Comparison of ENCODE assay signal across 15 cellular contexts in the genomic region with DNA sequence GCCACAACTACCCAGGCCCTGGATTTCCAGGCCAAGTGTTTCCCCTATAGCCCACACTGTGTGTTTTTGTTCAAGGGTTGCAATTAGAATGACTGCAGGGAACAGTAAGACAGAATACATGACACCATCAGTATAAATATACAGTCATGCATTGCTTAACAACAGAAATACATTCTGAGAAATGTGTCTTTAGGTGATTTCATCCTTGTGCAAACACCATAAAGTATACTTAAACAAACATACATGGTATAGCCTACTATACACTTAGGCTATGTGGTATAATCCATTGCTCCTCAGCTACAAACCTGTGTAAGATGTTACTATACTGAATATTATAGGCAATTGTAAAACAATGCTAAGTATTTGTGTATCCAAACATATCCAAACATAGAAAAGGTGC. TPM values are rescaled to one million over a fixed set of nuclear protein-coding genes. Genes with fewer than 3 reads are reported as not detected.
A peak's percentile ranks its signal among the peaks of the same experiment; 100 is the strongest.
DNase-seq lines count a peak whose midpoint lies in the region; ATAC-seq, FAIRE-seq and TF ChIP-seq lines count a peak whose summit lies in the region.
"Had no signal": no experiment of that assay in that cellular context is flagged by ENCODE, and none has a peak within 500 bp of the region (broad histone marks: within the 10 kb centered on the region; RNA-seq: fewer than 3 reads in every experiment).

No MANE protein-coding gene starts in this region.

- H3K9me3 ChIP-seq in breast epithelium = no peaks in the 10 kb centered on the region
- H3K9me3 ChIP-seq in pancreas = no peaks in the 10 kb centered on the region
- H3K9me3 ChIP-seq: BLaER1, Caco-2 had no signal

- H3K4me3 Mint-ChIP-seq in MCF 10A (ENCODE audit: unreplicated experiment) (no peak overlapping the region), neural crest cell (peak overlapping the region; percentile 87)
- H3K4me3 Mint-ChIP-seq: CD8-positive, alpha-beta memory T cell; GM23338 had no signal

- no peak for TF ChIP-seq POLR2A in breast epithelium (IDR thresholded peaks at IDR 0.05)

- intact Hi-C loops in MCF 10A (cut with micrococcal nuclease) (no loop called here), breast epithelium (cut with DNase I; ENCODE audit: low total_unique reads) (no loop called here), pancreas (cut with DNase I) (no loop called here)

- FAIRE-seq in bronchial epithelial cell (lab: Jason Lieb, UNC) = no peak
- FAIRE-seq in pancreas (lab: Jason Lieb, UNC) = no peak

- peaks cover 52% of the 10 kb centered on the region for H3K27me3 Mint-ChIP-seq in MCF 10A (ENCODE audit: insufficient read depth, unreplicated experiment)
- peaks cover 35% of the 10 kb centered on the region for H3K27me3 Mint-ChIP-seq in neural crest cell (ENCODE audit: low read depth)

- H3K36me3 ChIP-seq in breast epithelium (no peaks in the 10 kb centered on the region), bronchial epithelial cell (ENCODE audit: control insufficient read depth, insufficient read depth, low read length) (no peaks in the 10 kb centered on the region), pancreas (no peaks in the 10 kb centered on the region)
- H3K36me3 ChIP-seq: BLaER1 had no signal

- H3K4me3 ChIP-seq in breast epithelium (no peak overlapping the region), bronchial epithelial cell (ENCODE audit: low read depth, low read length) (no peak overlapping the region), pancreas (no peak overlapping the region)
- H3K4me3 ChIP-seq: BLaER1, GM23338 had no signal

- H3K4me1 Mint-ChIP-seq in MCF 10A (ENCODE audit: insufficient read depth, unreplicated experiment) = peaks cover 6% of the 10 kb centered on the region
- peaks cover 25% of the 10 kb centered on the region for H3K4me1 Mint-ChIP-seq in neural crest cell

- no peaks in the 10 kb centered on the region for H3K4me1 ChIP-seq in breast epithelium
- H3K4me1 ChIP-seq in pancreas = peaks cover 0 to 7% (median 0%) of the 10 kb centered on the region in 3 donors
- H3K4me1 ChIP-seq: Caco-2 had no signal

- CTCF ChIA-PET in MCF 10A (lab: Yijun Ruan, JAX) = no interaction called here

- POLR2A ChIA-PET in MCF 10A (lab: Yijun Ruan, JAX) = no interaction called here

- no peak overlapping the region for H3K27ac ChIP-seq in breast epithelium
- no peak overlapping the region for H3K27ac ChIP-seq in pancreas
- H3K27ac ChIP-seq: BLaER1 had no signal

- BruUV-seq in MCF 10A (replicated peaks; lab: Mats Ljungman, UMichigan) = no TSS peak

- no peak for TF ChIP-seq CTCF in MCF 10A (IDR thresholded peaks at IDR 0.05; ENCODE audit: unreplicated experiment)
- no peak for TF ChIP-seq CTCF in breast epithelium (IDR thresholded peaks at IDR 0.05)
- no peak for TF ChIP-seq CTCF in bronchial epithelial cell (IDR thresholded peaks at IDR 0.05; ENCODE audit: insufficient read depth, low read length, severe bottlenecking)
- no peak for TF ChIP-seq CTCF in neural crest cell (conservative IDR thresholded peaks at IDR 0.05)
- TF ChIP-seq CTCF in pancreas (IDR thresholded peaks at IDR 0.05) = no peak

- H3K27ac Mint-ChIP-seq in MCF 10A (ENCODE audit: low read depth, unreplicated experiment) (no peak overlapping the region), neural crest cell (ENCODE audit: unreplicated experiment) (no peak overlapping the region)
- H3K27ac Mint-ChIP-seq: CD8-positive, alpha-beta memory T cell; GM23338 had no signal

- peak; percentile 10 for DNase-seq in MCF 10A (ENCODE audit: unreplicated experiment)
- no peak for DNase-seq in breast epithelium (ENCODE audit: low spot score in 2 of 2)
- peak; percentile 59 for DNase-seq in NCI-H69 (lab: John Stamatoyannopoulos, UW)
- DNase-seq in bronchial epithelial cell (ENCODE audit: low read depth) = peak; percentile 70
- DNase-seq in neural crest cell (ENCODE audit: low read depth, low spot score) = no peak
- DNase-seq in pancreas = no peak
- DNase-seq in activated T-cell treated with anti-CD3 and anti-CD28 coated beads for 4 hours = no peak
- DNase-seq: 8988T; AML-193; Caco-2; CD8-positive, alpha-beta memory T cell; H7 had no signal

- no peaks in the 10 kb centered on the region for H3K9me3 Mint-ChIP-seq in MCF 10A (ENCODE audit: unreplicated experiment)
- H3K9me3 Mint-ChIP-seq in neural crest cell = peaks cover 2% of the 10 kb centered on the region
- H3K9me3 Mint-ChIP-seq: GM23338 had no signal

- H3K27me3 ChIP-seq in breast epithelium (peaks cover 0 to 13% of the 10 kb centered on the region in 2 donors), bronchial epithelial cell (ENCODE audit: control insufficient read depth, insufficient read depth, low read length) (peaks cover 24% of the 10 kb centered on the region), pancreas (peaks cover 0 to 11% (median 5%) of the 10 kb centered on the region in 4 donors)

- ATAC-seq in GM18858 (IDR thresholded peaks at IDR 0.05; ENCODE audit: unreplicated experiment) (no peak), pancreas (no peak)
- ATAC-seq: GM23338 had no signal

- no peaks in the 10 kb centered on the region for H3K36me3 Mint-ChIP-seq in MCF 10A (ENCODE audit: insufficient read depth, unreplicated experiment)
- H3K36me3 Mint-ChIP-seq in neural crest cell (ENCODE audit: low read depth) = peaks cover 2% of the 10 kb centered on the region
- H3K36me3 Mint-ChIP-seq: CD8-positive, alpha-beta memory T cell had no signal

RNA-seq across cellular contexts. Expression of gene SLC44A5, which starts 7.5 kb away (rescaled TPM):
- total RNA-seq in MCF 10A (2022) = 11.6 and 14.3 TPM in 2 replicates
- 1 to 10 TPM in 2 of 3 donors, under 1 TPM in 1; 0.16 to 3.6 (median 3.5) TPM for total RNA-seq in breast epithelium
- under 0.01 and 0.38 TPM in 2 replicates for total RNA-seq in bronchial epithelial cell
- total RNA-seq in neural crest cell = 9.7 and 10.0 TPM in 2 replicates
- 1 to 10 TPM in 4 of 6 donors, under 1 TPM in 2; 0.16 to 3.4 (median 1.3) TPM for total RNA-seq in pancreas
- polyA plus RNA-seq in pancreas = 1 to 10 TPM in 1 of 2 donors, under 1 TPM in 1; 0.65 to 1.2 TPM

Comparison
In these comparisons a context has a peak if more than half of its experiments do, and no peak if none do; other contexts are left out.
1. DNase-seq: peak in MCF 10A (single experiment), NCI-H69 (single experiment) and bronchial epithelial cell (single experiment); none in breast epithelium (0 of 2), neural crest cell (single experiment), pancreas (0 of 6) and activated T-cell treated with anti-CD3 and anti-CD28 coated beads for 4 hours (single experiment).